8 cellular contexts compared by ENCODE assay signal in genomic region chr7:47444376-47445098, GRCh38.
DNase-seq lines count a peak whose midpoint lies in the region; ATAC-seq, FAIRE-seq and TF ChIP-seq lines count a peak whose summit lies in the region.

No MANE protein-coding gene starts in this region.

- H3K4me1 ChIP-seq in RWPE2 (ENCODE audit: insufficient read depth, poor library complexity, severe bottlenecking) = no peaks in the 10 kb centered on the region
- peaks cover 26% of the 10 kb centered on the region for H3K4me1 ChIP-seq in testis

- H3K4me3 ChIP-seq in RWPE2 (ENCODE audit: severe bottlenecking) (no peak overlapping the region), testis (no peak overlapping the region)

- ATAC-seq in RWPE2 (ENCODE audit: low read depth) (no peak), GM21526 (IDR thresholded peaks at IDR 0.05; ENCODE audit: low FRiP score, unreplicated experiment) (no peak), HG03571 (IDR thresholded peaks at IDR 0.05; ENCODE audit: unreplicated experiment) (no peak), HG02759 (IDR thresholded peaks at IDR 0.05; ENCODE audit: unreplicated experiment) (no peak)

- DNase-seq in GM20000 (ENCODE audit: low spot score) = peak; percentile 48
- no peak for DNase-seq in RWPE2 (ENCODE audit: low spot score)
- no peak for DNase-seq in glutamatergic neuron
- no peak for DNase-seq in testis
- DNase-seq in frontal cortex (ENCODE audit: low spot score in 2 of 2) = no peak

- H3K4me1 Mint-ChIP-seq in glutamatergic neuron (ENCODE audit: low read depth, unreplicated experiment) = peaks cover 4% of the 10 kb centered on the region

- peaks cover 3% of the 10 kb centered on the region for H3K9me3 Mint-ChIP-seq in glutamatergic neuron (ENCODE audit: unreplicated experiment)

- no peak overlapping the region for H3K4me3 Mint-ChIP-seq in glutamatergic neuron (ENCODE audit: unreplicated experiment)

- H3K36me3 ChIP-seq in RWPE2 (ENCODE audit: low read depth) (0 out of 2 replicates have a peak, but pooled peaks cover 2% of the 10 kb centered on the region), testis (ENCODE audit: low read depth, missing control alignments) (no peaks in the 10 kb centered on the region)

- H3K27me3 ChIP-seq in RWPE2 (ENCODE audit: insufficient read depth, poor library complexity, severe bottlenecking) (no peaks in the 10 kb centered on the region), testis (no peaks in the 10 kb centered on the region)

- H3K9me3 ChIP-seq in RWPE2 (ENCODE audit: severe bottlenecking) (no peaks in the 10 kb centered on the region), testis (no peaks in the 10 kb centered on the region)

- no peak for TF ChIP-seq POLR2A in testis (IDR thresholded peaks at IDR 0.05)

- FAIRE-seq in frontal cortex (lab: Jason Lieb, UNC) = no peak

- H3K27ac ChIP-seq in RWPE2 (ENCODE audit: poor library complexity, severe bottlenecking) (no peak overlapping the region), testis (peak overlapping the region in 1 of 2 donors; percentile 5)

- peaks cover 2% of the 10 kb centered on the region for H3K27me3 Mint-ChIP-seq in glutamatergic neuron (ENCODE audit: unreplicated experiment)

- intact Hi-C loops in testis (cut with DNase I; ENCODE audit: low total_unique reads) = no loop called here

- H3K27ac Mint-ChIP-seq in glutamatergic neuron (ENCODE audit: unreplicated experiment) = no peak overlapping the region

- WGBS in testis, 2 donors = 76 to 79% methylated on average over 14 of the region's 14 CpGs

- TF ChIP-seq CTCF in GM20000 (IDR thresholded peaks at IDR 0.05; ENCODE audit: extremely low read depth, missing control alignments) = peak; percentile 54
- TF ChIP-seq CTCF in RWPE2 (IDR thresholded peaks at IDR 0.05; ENCODE audit: poor library complexity, severe bottlenecking) = peak; percentile 40
- TF ChIP-seq CTCF in glutamatergic neuron (IDR thresholded peaks at IDR 0.05; ENCODE audit: partially characterized antibody, unreplicated experiment) = peak; percentile 41
- peak; percentile 52 to 67 (median 65) for TF ChIP-seq CTCF in testis (IDR thresholded peaks at IDR 0.05)

- no peaks in the 10 kb centered on the region for H3K36me3 Mint-ChIP-seq in glutamatergic neuron (ENCODE audit: unreplicated experiment)
